10 cellular contexts compared by ENCODE assay signal in the genomic region with DNA sequence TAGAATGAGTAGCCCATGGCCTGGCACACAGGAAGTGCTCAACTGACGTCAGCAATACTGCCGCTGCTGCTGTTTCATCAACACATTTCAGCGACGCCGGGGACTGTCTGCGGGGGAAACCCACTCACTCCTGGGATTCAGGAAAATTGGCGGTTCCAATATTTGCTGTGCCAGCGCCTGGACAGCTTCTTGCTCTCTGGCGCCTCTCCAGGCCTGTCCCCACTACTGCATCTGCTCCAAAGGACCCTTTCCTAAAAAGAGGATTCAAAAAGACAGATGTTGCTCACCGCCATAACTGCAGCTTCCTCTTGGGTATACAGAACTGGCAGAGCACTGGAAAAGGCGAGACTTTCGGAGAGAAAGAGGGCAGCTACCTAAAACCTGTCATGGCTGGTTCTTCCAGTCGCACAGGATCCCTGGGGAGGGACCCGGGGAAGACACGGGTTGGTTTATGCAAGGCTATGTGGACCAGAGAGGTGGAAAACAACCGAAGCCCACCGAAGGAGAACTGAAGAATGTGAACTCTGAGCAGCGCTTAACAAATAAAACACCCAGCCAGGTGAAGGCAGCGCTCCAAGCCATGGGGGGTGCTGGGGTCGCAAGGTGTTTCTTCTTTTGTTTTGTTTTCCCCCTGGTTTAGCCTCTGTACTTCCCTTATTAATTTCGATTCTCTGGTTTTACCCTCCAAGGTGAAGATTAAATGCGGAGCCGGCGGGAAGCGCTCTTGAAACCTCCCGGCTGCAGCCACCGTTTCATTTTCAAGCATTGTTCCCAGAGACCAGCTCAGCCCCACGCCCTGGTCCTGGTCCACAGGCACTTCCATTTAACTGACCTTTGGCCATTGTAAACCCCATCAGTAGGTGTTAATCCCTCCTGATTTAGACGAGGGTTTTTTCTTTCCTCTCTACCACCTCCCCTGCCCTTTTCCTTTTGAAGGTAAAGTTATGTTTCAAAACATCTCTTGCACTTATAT. TPM values are rescaled to one million over a fixed set of nuclear protein-coding genes. Genes with fewer than 3 reads are reported as not detected.
DNase-seq lines count a peak whose midpoint lies in the region; ATAC-seq, FAIRE-seq and TF ChIP-seq lines count a peak whose summit lies in the region.
"Had no signal": no experiment of that assay in that cellular context is flagged by ENCODE, and none has a peak within 500 bp of the region (broad histone marks: within the 10 kb centered on the region; RNA-seq: fewer than 3 reads in every experiment).

No MANE protein-coding gene starts in this region.

- peak; percentile 49 for TF ChIP-seq CTCF in D721Med (IDR thresholded peaks at IDR 0.05; ENCODE audit: insufficient read depth, missing control alignments)
- 0 out of 2 replicates have a peak, but pooled peaks have one; percentile 24 for TF ChIP-seq CTCF in KMS-11 (conservative IDR thresholded peaks at IDR 0.05; ENCODE audit: low read depth, low read length)
- TF ChIP-seq CTCF in K562 (IDR thresholded peaks at IDR 0.05 in 2 of 3, conservative IDR thresholded peaks at IDR 0.05 in 1 of 3; ENCODE audit: insufficient read depth in 2 of 3, low read depth in 1 of 3, low read length in 3 of 3): peak; percentile 50 to 64 (median 57)

- intact Hi-C loops in K562 (cut with micrococcal nuclease): no loop called here

- in situ Hi-C loops in K562 (cut with MboI): loop anchor here (5.0 kb wide), 1 partner anchor 367 kb away; no protein-coding TSS in a partner anchor

- H3K27me3 ChIP-seq in KMS-11 (ENCODE audit: insufficient read depth, low read depth): no peaks in the 10 kb centered on the region
- peaks cover 7 to 32% of the 10 kb centered on the region in 2 experiments; a peak in 3 of 5 replicates for H3K27me3 ChIP-seq in K562 (ENCODE audit: control insufficient read depth in 2 of 2, insufficient read depth in 2 of 2, low read length in 2 of 2)
- no peaks in the 10 kb centered on the region for H3K27me3 ChIP-seq in mesendoderm (ENCODE audit: insufficient read depth, low read length, poor library complexity)

- no peaks in the 10 kb centered on the region for H3K9me3 ChIP-seq in K562 (replicated peaks; ENCODE audit: control insufficient read depth, insufficient read depth, low read depth, low read length)

- H3K4me1 ChIP-seq in KMS-11 (ENCODE audit: low read depth, poor library complexity, severe bottlenecking) (no peaks in the 10 kb centered on the region), K562 (replicated peaks in 1 of 2; ENCODE audit: control insufficient read depth in 2 of 2, insufficient read depth in 2 of 2, low read length in 2 of 2) (no peaks in the 10 kb centered on the region; a peak in 1 of 5 replicates), mesendoderm (ENCODE audit: control insufficient read depth, low read depth, low read length) (peaks cover 5% of the 10 kb centered on the region)

- H4K20me1 ChIP-seq in KMS-11 (ENCODE audit: insufficient read depth): no peaks in the 10 kb centered on the region
- no peaks in the 10 kb centered on the region for H4K20me1 ChIP-seq in K562 (replicated peaks; ENCODE audit: control insufficient read depth, insufficient read depth, low read length)

- no peaks in the 10 kb centered on the region for H3K9me3 Mint-ChIP-seq in activated CD4-positive, alpha-beta T cell treated with anti-CD3 and anti-CD28 coated beads, Interleukin-2, amount 10 ng/mL, durations not matched to agents 7 days and 5 days

- no peaks in the 10 kb centered on the region for H3K79me1 ChIP-seq in mesendoderm (ENCODE audit: low read length)

- CTCF ChIA-PET in K562 (lab: Yijun Ruan, JAX; ENCODE audit: low intra/inter-chr PET ratio): interaction anchor here (0.5 to 0.9 kb wide), 2 partner anchors 21 to 365 kb away, joined by 3 to 4 read pairs; no protein-coding TSS in a partner anchor
- CTCF ChIA-PET in activated CD4-positive, alpha-beta T cell treated with anti-CD3 and anti-CD28 coated beads, Interleukin-2, amount 10 ng/mL, durations not matched to agents 7 days and 5 days (lab: Charles Lee): interaction anchor here (1.6 kb wide), 1 partner anchor 365 kb away, joined by 4 read pairs; no protein-coding TSS in a partner anchor

- H3K36me3 Mint-ChIP-seq in activated CD4-positive, alpha-beta T cell treated with anti-CD3 and anti-CD28 coated beads, Interleukin-2, amount 10 ng/mL, durations not matched to agents 7 days and 5 days (ENCODE audit: low read depth): no peaks in the 10 kb centered on the region

- DNase-seq in D721Med (ENCODE audit: insufficient read length, low spot score) (no peak), K562 (ENCODE audit: extremely low read depth in 1 of 4, low spot score in 3 of 4) (peak; percentile 28 to 53 (median 45)), mesendoderm (peak; percentile 50), T-helper 9 cell (no peak), ureter (ENCODE audit: low spot score) (no peak)
- no peak for DNase-seq in activated T-cell treated with anti-CD3 and anti-CD28 coated beads, Interleukin-2, amount 50 U/mL, for 1 hour
- DNase-seq in activated CD4-positive, alpha-beta T cell treated with anti-CD3 and anti-CD28 coated beads, Interleukin-2, amount 10 ng/mL, durations not matched to agents 7 days and 5 days: no peak
- DNase-seq: NCI-H1048 had no signal

- no peak overlapping the region for H2AFZ ChIP-seq in KMS-11 (ENCODE audit: low read depth)
- no peak overlapping the region for H2AFZ ChIP-seq in K562 (ENCODE audit: low read depth, low read length)

- BruUV-seq in K562 (replicated peaks; lab: Mats Ljungman, UMichigan): no TSS peak

- no peak overlapping the region for H3K27ac Mint-ChIP-seq in activated CD4-positive, alpha-beta T cell treated with anti-CD3 and anti-CD28 coated beads, Interleukin-2, amount 10 ng/mL, durations not matched to agents 7 days and 5 days

- H3K23ac ChIP-seq in mesendoderm (ENCODE audit: low read length): no peak overlapping the region

- H3K4me3 Mint-ChIP-seq in activated CD4-positive, alpha-beta T cell treated with anti-CD3 and anti-CD28 coated beads, Interleukin-2, amount 10 ng/mL, durations not matched to agents 7 days and 5 days: no peak overlapping the region

- H3K4me1 Mint-ChIP-seq in activated CD4-positive, alpha-beta T cell treated with anti-CD3 and anti-CD28 coated beads, Interleukin-2, amount 10 ng/mL, durations not matched to agents 7 days and 5 days: no peaks in the 10 kb centered on the region

- TF ChIP-seq RAD21 in K562 (CRISPR knock-in tag; conservative IDR thresholded peaks at IDR 0.05 in 1 of 2, IDR thresholded peaks at IDR 0.05 in 1 of 2): no peak

- H3K4me2 ChIP-seq in KMS-11 (no peak overlapping the region), K562 (ENCODE audit: insufficient read depth, low read length) (no peak overlapping the region; the same call in 1 of the 2 replicates), mesendoderm (ENCODE audit: low read length) (no peak overlapping the region)

- no peak overlapping the region for H3K4me3 ChIP-seq in KMS-11 (IDR thresholded peaks at IDR 0.05; ENCODE audit: insufficient read depth, low read depth, low read length)
- H3K4me3 ChIP-seq in K562: no peak overlapping the region
- H3K4me3 ChIP-seq in mesendoderm (ENCODE audit: low read length): no peak overlapping the region

- H2BK15ac ChIP-seq in mesendoderm (replicated peaks; ENCODE audit: low read depth): no peak overlapping the region

- no peak overlapping the region for H4K5ac ChIP-seq in mesendoderm (ENCODE audit: low read length)

- H3K27ac ChIP-seq in KMS-11 (no peak overlapping the region), K562 (ENCODE audit: extremely low read depth, low read depth, low read length) (no peak overlapping the region), mesendoderm (ENCODE audit: low read depth, low read length) (no peak overlapping the region)

- POLR2A ChIA-PET in K562 (lab: Yijun Ruan, JAX): interaction anchor here (0.6 kb wide), 2 partner anchors 392 to 656 kb away, joined by 3 read pairs; no protein-coding TSS in a partner anchor
- POLR2A ChIA-PET in activated CD4-positive, alpha-beta T cell treated with anti-CD3 and anti-CD28 coated beads, Interleukin-2, amount 10 ng/mL, durations not matched to agents 7 days and 5 days (lab: Charles Lee): no interaction called here

- no peak overlapping the region for H4K8ac ChIP-seq in mesendoderm (ENCODE audit: low read depth, low read length)

- H3K9me1 ChIP-seq in K562 (ENCODE audit: control insufficient read depth, insufficient read depth, low read length): no peaks in the 10 kb centered on the region

- H3K79me2 ChIP-seq in KMS-11 (ENCODE audit: insufficient read depth, low read depth): no peaks in the 10 kb centered on the region
- no peaks in the 10 kb centered on the region for H3K79me2 ChIP-seq in K562 (ENCODE audit: control insufficient read depth, insufficient read depth, low read length)
- no peaks in the 10 kb centered on the region for H3K79me2 ChIP-seq in mesendoderm (ENCODE audit: control insufficient read depth, insufficient read depth, low read length)

- FAIRE-seq in D721Med (lab: Jason Lieb, UNC) (no peak), K562 (lab: Jason Lieb, UNC) (no peak)
- FAIRE-seq: GM18507 had no signal

- H3K9ac ChIP-seq in KMS-11 (no peak overlapping the region), K562 (ENCODE audit: insufficient read depth in 1 of 2, low read depth in 2 of 2, low read length in 2 of 2) (no peak overlapping the region), mesendoderm (ENCODE audit: low read length) (no peak overlapping the region)

- no peak for TF ChIP-seq POLR2A in K562 (conservative IDR thresholded peaks at IDR 0.05)

- no peak for TF ChIP-seq EP300 in K562 (IDR thresholded peaks at IDR 0.05; ENCODE audit: low read length)

- no peak overlapping the region for H2BK120ac ChIP-seq in mesendoderm (ENCODE audit: low read depth, low read length)

- 0% methylated on average over 25 of the region's 29 CpGs for WGBS in K562 (ENCODE audit: insufficient coverage, low coverage, missing lambda C conversion rate)
- WGBS in mesendoderm (ENCODE audit: extremely low coverage, insufficient coverage, low lambda C conversion rate): no CpG with 5 or more reads among the region's 29 CpGs

- H3K56ac ChIP-seq in mesendoderm (ENCODE audit: low read length): no peak overlapping the region

- H3K36me3 ChIP-seq in KMS-11 (ENCODE audit: insufficient read depth) (no peaks in the 10 kb centered on the region), K562 (ENCODE audit: control insufficient read depth, insufficient read depth, low read length) (no peaks in the 10 kb centered on the region), mesendoderm (ENCODE audit: control insufficient read depth, insufficient read depth, low read length) (no peaks in the 10 kb centered on the region)

- no peak overlapping the region for H3K4ac ChIP-seq in mesendoderm (ENCODE audit: low read depth, low read length)

- no peak overlapping the region for H2AK5ac ChIP-seq in mesendoderm (ENCODE audit: low read length)

- H2BK5ac ChIP-seq in mesendoderm (ENCODE audit: low read length): no peak overlapping the region

- H3K27me3 Mint-ChIP-seq in activated CD4-positive, alpha-beta T cell treated with anti-CD3 and anti-CD28 coated beads, Interleukin-2, amount 10 ng/mL, durations not matched to agents 7 days and 5 days: peaks cover 11% of the 10 kb centered on the region

- no peak overlapping the region for H3K18ac ChIP-seq in mesendoderm (ENCODE audit: low read length)

- ATAC-seq in K562: peak; percentile 86

RNA-seq across cellular contexts. Expression of gene ENO4, which starts 39.5 kb away (rescaled TPM):
- total RNA-seq in K562 (2011; cell fraction: chromatin; rRNA removed; ENCODE audit: low replicate concordance): not detected in 2 replicates
- not detected in 2 replicates for total RNA-seq in K562 (2011; cell fraction: nucleolus; rRNA removed)
- total RNA-seq in K562 (2011; cell fraction: nucleoplasm; rRNA removed): not detected in 2 replicates
- not detected in 2 replicates for total RNA-seq in K562 (2014; rRNA removed)
- total RNA-seq in K562 (2014; rRNA removed; fragmentation: Illumina TruSeq; extraction: Trizol): not detected in 2 replicates
- total RNA-seq in K562 (2015; rRNA removed; fragmentation: Illumina TruSeq; extraction: Trizol): not detected in 2 replicates
- not detected in 2 replicates for total RNA-seq in K562 (2021)
- polyA plus RNA-seq in K562 (2011; rRNA removed): not detected in 2 replicates
- not detected in 2 replicates for polyA plus RNA-seq in K562 (2011; cell fraction: cytosol; rRNA removed)
- not detected in 2 replicates for polyA plus RNA-seq in K562 (2011; cell fraction: nucleus; rRNA removed)
- 0.17 and 0.22 TPM in 2 replicates for polyA plus RNA-seq in K562 (2012)
- not detected in 2 replicates for polyA plus RNA-seq in K562 (2014; fragmentation: Illumina TruSeq; extraction: Trizol)
- polyA plus RNA-seq in K562 (2014; fragmentation: Nextera tagmentation; extraction: Ambion mirVana): under 1 TPM in 1 of 2 experiments, not detected in 1; 0.07 TPM
- polyA plus RNA-seq in K562 (2014; rRNA removed): not detected in 2 replicates
- polyA minus RNA-seq in K562 (2011; rRNA and poly(A)+ RNA removed): not detected in 2 replicates
- polyA minus RNA-seq in K562 (2011; cell fraction: cytosol; rRNA and poly(A)+ RNA removed): not detected in 2 replicates
- polyA minus RNA-seq in K562 (2011; cell fraction: nucleus; rRNA and poly(A)+ RNA removed): not detected in 2 replicates
- polyA plus RNA-seq in mesendoderm (2013, experiment 1 of 2): 0.17 TPM
- polyA plus RNA-seq in mesendoderm (2013, experiment 2 of 2): 0.10 TPM
- total RNA-seq in ureter: 0.73 TPM
- not detected for total RNA-seq in activated CD4-positive, alpha-beta T cell treated with anti-CD3 and anti-CD28 coated beads, Interleukin-2, amount 10 ng/mL, durations not matched to agents 7 days and 5 days

Comparison
In these comparisons a context has a peak if more than half of its experiments do, and no peak if none do; other contexts are left out.
1. DNase-seq: peak in K562 (4 of 4) and mesendoderm (single experiment); none in D721Med (single experiment), T-helper 9 cell (single experiment), activated T-cell treated with anti-CD3 and anti-CD28 coated beads, Interleukin-2, amount 50 U/mL, for 1 hour (single experiment), ureter (single experiment) and activated CD4-positive, alpha-beta T cell treated with anti-CD3 and anti-CD28 coated beads, Interleukin-2, amount 10 ng/mL, durations not matched to agents 7 days and 5 days (single experiment).
2. Peak in every context shown above with its lines, with median percentiles within 50 percentile points of each other: CTCF ChIP-seq.